In genomic region chr5:56106837-56107236, GRCh38 we compare ENCODE assay signal across 18 cellular contexts.
"Had no signal": no experiment of that assay in that cellular context is flagged by ENCODE, and none has a peak within 500 bp of the region (broad histone marks: within the 10 kb centered on the region; RNA-seq: fewer than 3 reads in every experiment).

No MANE protein-coding gene starts in this region.

- H3K4me1 Mint-ChIP-seq: activated B cell treated with CpG ODN at 0.5 μM for 24 hours had no signal

- H3K36me3 ChIP-seq: gastroesophageal sphincter, heart left ventricle, left lung, thyroid gland had no signal

- H3K27ac Mint-ChIP-seq: activated B cell treated with CpG ODN at 0.5 μM for 24 hours; activated CD8-positive, alpha-beta T cell treated with anti-CD3 and anti-CD28 coated beads for 36 hours had no signal

- ATAC-seq: activated CD8-positive, alpha-beta T cell treated with anti-CD3 and anti-CD28 coated beads for 36 hours; esophagus mucosa; gastroesophageal sphincter; heart left ventricle; left lung had no signal

- H3K27me3 Mint-ChIP-seq: activated CD8-positive, alpha-beta T cell treated with anti-CD3 and anti-CD28 coated beads for 36 hours had no signal

- H3K4me3 ChIP-seq: gastroesophageal sphincter, heart left ventricle, left lung, thyroid gland had no signal

- H3K9me3 ChIP-seq: gastroesophageal sphincter, left lung, thyroid gland had no signal

- DNase-seq: activated B cell treated with CpG ODN at 0.5 μM for 24 hours; activated CD8-positive, alpha-beta T cell treated with anti-CD3 and anti-CD28 coated beads for 36 hours; activated naive CD4-positive, alpha-beta T cell treated with Interleukin-2 at 50 U/mL for 16 hours; effector CD8-positive, alpha-beta T cell; heart left ventricle; kidney; left lung; nephron progenitor cell; occipital lobe; posterior cingulate gyrus; retina; stimulated activated naive CD4-positive, alpha-beta T cell; T-helper 9 cell; thyroid gland had no signal

- H3K27me3 ChIP-seq: gastroesophageal sphincter, heart left ventricle, left lung, thyroid gland had no signal

- H3K9me3 Mint-ChIP-seq: activated B cell treated with CpG ODN at 0.5 μM for 24 hours; activated CD8-positive, alpha-beta T cell treated with anti-CD3 and anti-CD28 coated beads for 36 hours had no signal

- H3K4me3 Mint-ChIP-seq: activated B cell treated with CpG ODN at 0.5 μM for 24 hours; activated CD8-positive, alpha-beta T cell treated with anti-CD3 and anti-CD28 coated beads for 36 hours; mesothelial cell of epicardium; nephron progenitor cell had no signal

- H3K27ac ChIP-seq: left lung had no signal

- FAIRE-seq: bronchial epithelial cell, kidney had no signal
